8 cellular contexts compared by ENCODE assay signal in genomic region chr17:1398900-1399299, GRCh38. TPM values are rescaled to one million over a fixed set of nuclear protein-coding genes. Genes with fewer than 3 reads are reported as not detected.
DNase-seq lines count a peak whose midpoint lies in the region; ATAC-seq, FAIRE-seq and TF ChIP-seq lines count a peak whose summit lies in the region.

No MANE protein-coding gene starts in this region.

- no peaks in the 10 kb centered on the region for H3K9me3 ChIP-seq in SK-N-SH
- no peaks in the 10 kb centered on the region for H3K9me3 ChIP-seq in SK-N-MC (ENCODE audit: low read depth, low read length)

- no peaks in the 10 kb centered on the region for H3K9me3 Mint-ChIP-seq in endothelial cell (ENCODE audit: unreplicated experiment)
- H3K9me3 Mint-ChIP-seq in natural killer cell treated with Interleukin-12 subunit alpha and Interleukin-12 subunit beta and Interleukin-15 and Interleukin-18, amount 100 ng/mL, for 72 hours, result no peaks in the 10 kb centered on the region

- peaks cover 4% of the 10 kb centered on the region in 2 experiments; a peak in 2 of 4 replicates for H3K4me1 ChIP-seq in SK-N-SH (ENCODE audit: control insufficient read depth in 1 of 2, insufficient read depth in 2 of 2, low read depth in 1 of 2, low read length in 1 of 2)

- under 1% methylated on average over 15 of the region's 15 CpGs for WGBS in SK-N-SH (ENCODE audit: low lambda C conversion rate)

- H3K36me3 Mint-ChIP-seq in endothelial cell (ENCODE audit: low read depth, unreplicated experiment), result peaks cover 19% of the 10 kb centered on the region
- peaks cover 15% of the 10 kb centered on the region for H3K36me3 Mint-ChIP-seq in natural killer cell treated with Interleukin-12 subunit alpha and Interleukin-12 subunit beta and Interleukin-15 and Interleukin-18, amount 100 ng/mL, for 72 hours

- H3K4me3 ChIP-seq in SK-N-SH (ENCODE audit: low read depth in 2 of 2, low read length in 1 of 2), result peak overlapping the region; percentile 68 to 99
- peak overlapping the region; percentile 92 for H3K4me3 ChIP-seq in SK-N-MC

- peaks cover 10% of the 10 kb centered on the region for H3F3A ChIP-seq in SK-N-SH (replicated peaks; ENCODE audit: insufficient read depth)

- ATAC-seq in SK-N-SH treated with all-trans-retinoic acid at 6 μM for 48 hours (no peak; the same call in 2 of the 3 replicates), HG03159 (IDR thresholded peaks at IDR 0.05; ENCODE audit: unreplicated experiment) (no peak)
- no peak for ATAC-seq in natural killer cell treated with Interleukin-12 subunit alpha and Interleukin-12 subunit beta and Interleukin-15 and Interleukin-18, amount 100 ng/mL, for 72 hours

- H4K20me1 ChIP-seq in SK-N-SH (ENCODE audit: insufficient read depth), result peaks cover 55% of the 10 kb centered on the region

- no peak for DNase-seq in SK-N-SH
- DNase-seq in SK-N-MC (ENCODE audit: low read depth, low spot score), result no peak
- DNase-seq in endothelial cell (ENCODE audit: low spot score), result peak; percentile 11
- DNase-seq in natural killer cell treated with Interleukin-12 subunit alpha and Interleukin-12 subunit beta and Interleukin-15 and Interleukin-18, amount 100 ng/mL, for 72 hours (ENCODE audit: low spot score), result no peak
- no peak for DNase-seq in HTR-8/SVneo (ENCODE audit: insufficient read length, low spot score)
- DNase-seq in GM13977 (ENCODE audit: low spot score), result no peak

- FAIRE-seq in HTR-8/SVneo (lab: Jason Lieb, UNC), result no peak

- CTCF ChIA-PET in SK-N-SH (lab: Yijun Ruan, JAX), result interaction anchor here (0.6 to 3.3 kb wide), 2 partner anchors 34 to 330 kb away, joined by 3 to 13 read pairs; no protein-coding TSS in a partner anchor

- peak overlapping the region; percentile 97 for H3K27ac ChIP-seq in SK-N-SH (ENCODE audit: low read depth in 2 of 2, low read length in 1 of 2)
- peak overlapping the region; percentile 98 for H3K27ac ChIP-seq in SK-N-MC

- H3K36me3 ChIP-seq in SK-N-SH (replicated peaks in 1 of 2; ENCODE audit: control insufficient read depth in 1 of 2, insufficient read depth in 2 of 2, low read length in 1 of 2) (peaks cover 0 to 21% of the 10 kb centered on the region in 2 experiments), SK-N-MC (ENCODE audit: insufficient read depth, low read length) (peaks cover 41% of the 10 kb centered on the region)

- peak overlapping the region; percentile 85 for H3K4me2 ChIP-seq in SK-N-SH

- TF ChIP-seq EP300 in SK-N-SH (IDR thresholded peaks at IDR 0.05; ENCODE audit: borderline replicate concordance in 1 of 2, low read depth in 1 of 2, low read length in 1 of 2), result no peak

- H3K79me2 ChIP-seq in SK-N-SH (ENCODE audit: insufficient read depth), result peaks cover 63% of the 10 kb centered on the region

- in situ Hi-C loops in GM13977 (cut with MboI; ENCODE audit: low pct_unique_long_range_greater_than_20kb, low sequenced_read_pairs, unreplicated experiment), result no loop called here

- H3K4me3 Mint-ChIP-seq in endothelial cell (ENCODE audit: unreplicated experiment), result peak overlapping the region; percentile 99
- H3K4me3 Mint-ChIP-seq in natural killer cell treated with Interleukin-12 subunit alpha and Interleukin-12 subunit beta and Interleukin-15 and Interleukin-18, amount 100 ng/mL, for 72 hours, result peak overlapping the region; percentile 100

- no peak for TF ChIP-seq RAD21 in SK-N-SH (IDR thresholded peaks at IDR 0.05; ENCODE audit: low read length)

- no peaks in the 10 kb centered on the region for H3K27me3 ChIP-seq in SK-N-SH (ENCODE audit: insufficient read depth)

- H2AFZ ChIP-seq in SK-N-SH (ENCODE audit: low read depth), result no peak overlapping the region

- TF ChIP-seq CTCF in SK-N-SH (IDR thresholded peaks at IDR 0.05) (no peak), endothelial cell (IDR thresholded peaks at IDR 0.05; ENCODE audit: unreplicated experiment) (no peak), GM13977 (IDR thresholded peaks at IDR 0.05; ENCODE audit: extremely low read depth, insufficient read depth, missing control alignments) (no peak)

- POLR2A ChIA-PET in SK-N-SH (lab: Yijun Ruan, JAX), result interaction anchor here (1.5 to 1.9 kb wide), 2 partner anchors 8 to 117 kb away, joined by 9 to 14 read pairs; partner anchors contain the start of gene INPP5K

- peaks cover 25% of the 10 kb centered on the region for H3K4me1 Mint-ChIP-seq in endothelial cell (ENCODE audit: unreplicated experiment)
- peaks cover 28 to 29% of the 10 kb centered on the region in 2 donors for H3K4me1 Mint-ChIP-seq in natural killer cell treated with Interleukin-12 subunit alpha and Interleukin-12 subunit beta and Interleukin-15 and Interleukin-18, amount 100 ng/mL, for 72 hours (ENCODE audit: low read depth in 2 of 2)

- H3K27me3 Mint-ChIP-seq in endothelial cell (ENCODE audit: unreplicated experiment), result peaks cover 6% of the 10 kb centered on the region
- H3K27me3 Mint-ChIP-seq in natural killer cell treated with Interleukin-12 subunit alpha and Interleukin-12 subunit beta and Interleukin-15 and Interleukin-18, amount 100 ng/mL, for 72 hours, result no peaks in the 10 kb centered on the region

- H3K9ac ChIP-seq in SK-N-SH (peak overlapping the region; percentile 99), SK-N-MC (ENCODE audit: insufficient read length) (peak overlapping the region; percentile 98)

- peak overlapping the region; percentile 99 for H3K27ac Mint-ChIP-seq in endothelial cell (ENCODE audit: unreplicated experiment)
- peak overlapping the region; percentile 99 to 100 for H3K27ac Mint-ChIP-seq in natural killer cell treated with Interleukin-12 subunit alpha and Interleukin-12 subunit beta and Interleukin-15 and Interleukin-18, amount 100 ng/mL, for 72 hours

- no peaks in the 10 kb centered on the region for H3K9me2 ChIP-seq in SK-N-SH

TF ChIP-seq in SK-N-SH, 30 proteins besides CTCF, POLR2A, EP300 and RAD21 (continues in another document):
- TF ChIP-seq JUND (IDR thresholded peaks at IDR 0.05), result peak; percentile 17; the same call in 1 of the 2 replicates

TF ChIP-seq in SK-N-SH treated with all-trans-retinoic acid at 6 μM for 48 hours, 23 proteins besides CTCF, POLR2A, EP300 and RAD21:
- no peak for TF ChIP-seq OSR1 (CRISPR knock-in tag; IDR thresholded peaks at IDR 0.05)
- TF ChIP-seq TOX (CRISPR knock-in tag; IDR thresholded peaks at IDR 0.05; ENCODE audit: borderline replicate concordance), result no peak
- TF ChIP-seq ARNTL (CRISPR knock-in tag; IDR thresholded peaks at IDR 0.05; ENCODE audit: borderline replicate concordance, low read depth), result no peak
- no peak for TF ChIP-seq ZC3H10 (CRISPR knock-in tag; IDR thresholded peaks at IDR 0.05)
- no peak for TF ChIP-seq ISL1 (CRISPR knock-in tag; IDR thresholded peaks at IDR 0.05)
- no peak for TF ChIP-seq SNAI2 (CRISPR knock-in tag; IDR thresholded peaks at IDR 0.05)
- TF ChIP-seq PATZ1 (CRISPR knock-in tag; IDR thresholded peaks at IDR 0.05; ENCODE audit: borderline replicate concordance), result no peak
- no peak for TF ChIP-seq RARB (CRISPR knock-in tag; IDR thresholded peaks at IDR 0.05)
- TF ChIP-seq ZNF8 (CRISPR knock-in tag; IDR thresholded peaks at IDR 0.05), result no peak
- TF ChIP-seq PPARA (CRISPR knock-in tag; IDR thresholded peaks at IDR 0.05; ENCODE audit: borderline replicate concordance), result no peak

RNA-seq across cellular contexts. Expression of gene YWHAE, which starts 1.1 kb away (rescaled TPM):
- polyA plus RNA-seq in SK-N-SH (2012; rRNA removed), result 812 and 1,023 TPM in 2 replicates
- 1,249 and 1,463 TPM in 2 replicates for polyA plus RNA-seq in SK-N-SH (2012; cell fraction: cytosol; rRNA removed)
- 328 and 363 TPM in 2 replicates for polyA plus RNA-seq in SK-N-SH (2012; cell fraction: nucleus; rRNA removed)
- total RNA-seq in endothelial cell (ENCODE audit: unreplicated experiment), result 820 TPM
- 100 to 1,000 TPM; 365 to 407 TPM for total RNA-seq in natural killer cell treated with Interleukin-12 subunit alpha and Interleukin-12 subunit beta and Interleukin-15 and Interleukin-18, amount 100 ng/mL, for 72 hours

RNA-seq across cellular contexts. Expression of gene CRK, which starts 57.1 kb away (rescaled TPM):
- polyA plus RNA-seq in SK-N-SH (2012; rRNA removed), result 50.7 and 63.5 TPM in 2 replicates
- 73.3 and 80.8 TPM in 2 replicates for polyA plus RNA-seq in SK-N-SH (2012; cell fraction: cytosol; rRNA removed)
- polyA plus RNA-seq in SK-N-SH (2012; cell fraction: nucleus; rRNA removed), result 22.6 and 29.4 TPM in 2 replicates
- 119 TPM for total RNA-seq in endothelial cell (ENCODE audit: unreplicated experiment)
- 10 to 100 TPM; 18.1 to 36.4 TPM for total RNA-seq in natural killer cell treated with Interleukin-12 subunit alpha and Interleukin-12 subunit beta and Interleukin-15 and Interleukin-18, amount 100 ng/mL, for 72 hours
